In the genomic region with DNA sequence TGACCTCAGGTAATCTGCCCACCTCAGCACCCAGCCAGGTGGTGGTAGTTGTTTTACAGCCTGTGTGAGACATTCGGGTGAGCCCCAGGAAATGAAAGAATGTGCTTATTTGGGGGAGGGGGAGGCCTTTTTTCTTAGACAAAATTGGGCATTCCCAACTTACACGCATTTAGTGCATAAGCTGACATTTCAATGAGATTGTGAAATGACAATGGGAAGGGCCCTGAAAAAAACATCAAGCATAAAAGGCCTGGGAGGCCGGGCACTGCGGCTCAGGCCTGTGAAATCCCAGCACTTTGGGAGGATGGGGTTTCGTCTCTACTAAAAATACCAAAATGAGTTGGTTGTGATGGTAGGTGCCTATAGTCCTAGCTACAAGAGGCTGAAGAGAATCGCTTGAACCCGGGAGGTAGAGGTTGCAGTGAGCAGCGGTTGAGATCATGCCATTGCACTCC, we compare ENCODE assay signal across 7 cellular contexts. TPM values are rescaled to one million over a fixed set of nuclear protein-coding genes. Genes with fewer than 3 reads are reported as not detected.
A peak's percentile ranks its signal among the peaks of the same experiment; 100 is the strongest.
DNase-seq lines count a peak whose midpoint lies in the region; TF ChIP-seq lines count a peak whose summit lies in the region.
"Had no signal": no experiment of that assay in that cellular context is flagged by ENCODE, and none has a peak within 500 bp of the region (broad histone marks: within the 10 kb centered on the region; RNA-seq: fewer than 3 reads in every experiment).

No MANE protein-coding gene starts in this region.

- peaks cover 77% of the 10 kb centered on the region for H3F3A ChIP-seq in MM.1S (ENCODE audit: insufficient read depth, low read length)

- peak; percentile 50 for DNase-seq in DMS114 treated with DMSO at 0.1 percent for 48 hours (lab: John Stamatoyannopoulos, UW; ENCODE audit: unreplicated experiment)
- peak; percentile 49 for DNase-seq in MM.1S
- DNase-seq in amygdala (lab: John Stamatoyannopoulos, UW): no peak
- DNase-seq in BE2C: no peak
- DNase-seq in pons (ENCODE audit: low spot score): no peak
- DNase-seq: naive thymus-derived CD8-positive, alpha-beta T cell had no signal

- H3K27me3 ChIP-seq in MM.1S (replicated peaks; ENCODE audit: insufficient read depth, low read length) (no peaks in the 10 kb centered on the region), ectodermal cell (ENCODE audit: control insufficient read depth, insufficient read depth, low read length, poor library complexity, severe bottlenecking) (no peaks in the 10 kb centered on the region), BE2C (no peaks in the 10 kb centered on the region)

- no peaks in the 10 kb centered on the region for H3K9me2 ChIP-seq in MM.1S (replicated peaks; ENCODE audit: insufficient read depth, low read length)

- TF ChIP-seq CTCF in MM.1S (IDR thresholded peaks at IDR 0.05; ENCODE audit: low read length) (no peak), BE2C (IDR thresholded peaks at IDR 0.05; ENCODE audit: low read depth, low read length) (no peak)

- H3K27ac ChIP-seq in MM.1S (ENCODE audit: low read length) (peak overlapping the region; percentile 26; the same call in 1 of the 2 replicates), ectodermal cell (ENCODE audit: insufficient read depth, low read depth, low read length, poor library complexity, severe bottlenecking) (peak overlapping the region; percentile 28)

- H3K4me1 ChIP-seq in MM.1S (ENCODE audit: low read length): peaks cover 35% of the 10 kb centered on the region
- H3K4me1 ChIP-seq in ectodermal cell (ENCODE audit: control insufficient read depth, insufficient read depth, low read length): peaks cover 12% of the 10 kb centered on the region
- H3K4me1 ChIP-seq in BE2C: no peaks in the 10 kb centered on the region

- H3K4me3 ChIP-seq in MM.1S (ENCODE audit: low read length): no peak overlapping the region
- H3K4me3 ChIP-seq in ectodermal cell (ENCODE audit: insufficient read depth, low read depth, low read length): no peak overlapping the region
- H3K4me3 ChIP-seq in BE2C (ENCODE audit: low read depth, low read length): no peak overlapping the region

- no peak overlapping the region for H3K9ac ChIP-seq in MM.1S (ENCODE audit: low read length)

- no peaks in the 10 kb centered on the region for H3K9me3 ChIP-seq in MM.1S (replicated peaks; ENCODE audit: insufficient read depth, low read length)
- no peaks in the 10 kb centered on the region for H3K9me3 ChIP-seq in ectodermal cell (ENCODE audit: control insufficient read depth, low read length)
- no peaks in the 10 kb centered on the region for H3K9me3 ChIP-seq in BE2C

- peaks cover 44% of the 10 kb centered on the region for H4K20me1 ChIP-seq in MM.1S (ENCODE audit: insufficient read depth, low read length)

- no peak overlapping the region for H3K4me2 ChIP-seq in MM.1S (ENCODE audit: low read depth, low read length)

- H2AFZ ChIP-seq in MM.1S (ENCODE audit: low read length): no peak overlapping the region

- peaks cover 37% of the 10 kb centered on the region for H3K79me2 ChIP-seq in MM.1S (ENCODE audit: low read length)

- 74 to 82% methylated on average over 8 of the region's 8 CpGs for WGBS in ectodermal cell, 2 experiments

- H3K36me3 ChIP-seq in MM.1S (replicated peaks; ENCODE audit: insufficient read depth, low read length): peaks cover 31% of the 10 kb centered on the region
- H3K36me3 ChIP-seq in ectodermal cell (ENCODE audit: control insufficient read depth, insufficient read depth, low read length): peaks cover 42% of the 10 kb centered on the region
- peaks cover 95% of the 10 kb centered on the region for H3K36me3 ChIP-seq in BE2C

RNA-seq across cellular contexts. Expression of a gene that starts 5.0 kb away (rescaled TPM):
- polyA plus RNA-seq in ectodermal cell (2013, experiment 1 of 4): 586 TPM
- 627 TPM for polyA plus RNA-seq in ectodermal cell (2013, experiment 2 of 4)
- polyA plus RNA-seq in ectodermal cell (2013, experiment 3 of 4): 622 TPM
- polyA plus RNA-seq in ectodermal cell (2013, experiment 4 of 4): 679 TPM
- 577 TPM for polyA plus RNA-seq in BE2C (2012; ENCODE audit: insufficient read depth, insufficient read length, low read depth)

RNA-seq across cellular contexts. Expression of a gene that starts 5.4 kb away (rescaled TPM):
- 7.9 TPM for polyA plus RNA-seq in ectodermal cell (2013, experiment 1 of 4)
- polyA plus RNA-seq in ectodermal cell (2013, experiment 2 of 4): 9.0 TPM
- polyA plus RNA-seq in ectodermal cell (2013, experiment 3 of 4): 4.8 TPM
- polyA plus RNA-seq in ectodermal cell (2013, experiment 4 of 4): 5.8 TPM
- polyA plus RNA-seq in BE2C (2012; ENCODE audit: insufficient read depth, insufficient read length, low read depth): 2.6 TPM

RNA-seq across cellular contexts. Expression of a gene that starts 38.1 kb away (rescaled TPM):
- 21.2 TPM for polyA plus RNA-seq in ectodermal cell (2013, experiment 1 of 4)
- 26.0 TPM for polyA plus RNA-seq in ectodermal cell (2013, experiment 2 of 4)
- polyA plus RNA-seq in ectodermal cell (2013, experiment 3 of 4): 15.1 TPM
- 17.7 TPM for polyA plus RNA-seq in ectodermal cell (2013, experiment 4 of 4)
- polyA plus RNA-seq in BE2C (2012; ENCODE audit: insufficient read depth, insufficient read length, low read depth): 4.1 TPM

RNA-seq across cellular contexts. Expression of a gene that starts 38.3 kb away (rescaled TPM):
- polyA plus RNA-seq in ectodermal cell (2013, experiment 1 of 4): 29.8 TPM
- polyA plus RNA-seq in ectodermal cell (2013, experiment 2 of 4): 32.9 TPM
- 23.6 TPM for polyA plus RNA-seq in ectodermal cell (2013, experiment 3 of 4)
- 26.3 TPM for polyA plus RNA-seq in ectodermal cell (2013, experiment 4 of 4)
- polyA plus RNA-seq in BE2C (2012; ENCODE audit: insufficient read depth, insufficient read length, low read depth): 8.0 TPM

RNA-seq across cellular contexts. Expression of a gene that starts 54.3 kb away (rescaled TPM):
- not detected for polyA plus RNA-seq in ectodermal cell (2013, experiment 1 of 4)
- not detected for polyA plus RNA-seq in ectodermal cell (2013, experiment 2 of 4)
- polyA plus RNA-seq in ectodermal cell (2013, experiment 3 of 4): not detected
- polyA plus RNA-seq in ectodermal cell (2013, experiment 4 of 4): not detected
- not detected for polyA plus RNA-seq in BE2C (2012; ENCODE audit: insufficient read depth, insufficient read length, low read depth)

Comparison
In these comparisons a context has a peak if more than half of its experiments do, and no peak if none do; other contexts are left out.
1. DNase-seq: peak in DMS114 treated with DMSO at 0.1 percent for 48 hours (single experiment) and MM.1S (single experiment); none in amygdala (0 of 56), BE2C (single experiment) and pons (single experiment).